Comparison of ENCODE assay signal across 21 cellular contexts in the genomic region with DNA sequence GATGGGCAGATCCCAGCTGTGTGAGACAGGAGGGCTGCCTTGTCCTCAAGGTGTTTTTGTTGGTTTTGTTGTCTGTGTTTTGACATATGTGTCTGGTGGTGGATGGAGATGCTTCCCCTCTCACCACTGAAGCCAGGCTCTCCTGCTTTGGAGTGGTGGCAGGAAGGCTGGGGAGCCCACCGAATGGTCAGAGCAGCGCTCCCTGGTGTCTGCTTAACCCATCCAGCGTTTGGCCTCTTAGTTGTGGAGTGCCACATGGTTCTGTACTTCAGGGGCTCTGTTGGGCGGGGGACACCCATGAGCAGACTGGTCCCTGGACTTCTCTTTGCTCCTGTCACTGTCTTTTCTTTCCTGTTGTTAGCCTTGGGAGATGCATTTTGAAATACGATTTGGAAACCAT.
"Had no signal": no experiment of that assay in that cellular context is flagged by ENCODE, and none has a peak within 500 bp of the region (broad histone marks: within the 10 kb centered on the region; RNA-seq: fewer than 3 reads in every experiment).

No MANE protein-coding gene starts in this region.

- H3K27ac ChIP-seq: colonic mucosa, foreskin keratinocyte, hepatocyte, sigmoid colon, suprapubic skin, thyroid gland had no signal

- H3K27ac Mint-ChIP-seq: naive thymus-derived CD8-positive, alpha-beta T cell; type B pancreatic cell had no signal

- DNase-seq: colonic mucosa; dermis blood vessel endothelial cell; erythroblast; foreskin keratinocyte; kidney glomerular epithelial cell; mammary epithelial cell; naive thymus-derived CD8-positive, alpha-beta T cell; posterior cingulate gyrus; sigmoid colon; small intestine; stimulated activated CD4-positive, alpha-beta T cell treated with anti-CD3 and anti-CD28 coated beads, Interleukin-12 subunit alpha, Interleukin-12 subunit beta, amount 100 ng/mL, for 4 hours; stimulated activated naive CD8-positive, alpha-beta T cell treated with anti-CD3 and anti-CD28 coated beads, Interleukin-15, Interleukin-2, amounts not matched to agents 100 U/mL and 50 U/mL, for 24 hours; thyroid gland had no signal

- H2AFZ ChIP-seq: hepatocyte had no signal

- FAIRE-seq: endothelial cell of umbilical vein, islet of Langerhans, small intestine, urothelium cell line had no signal

- H3K4me3 ChIP-seq: colonic mucosa, hepatocyte, right atrium auricular region, sigmoid colon, suprapubic skin, thyroid gland had no signal

- H3K79me2 ChIP-seq: hepatocyte had no signal

- H3K27me3 Mint-ChIP-seq: naive thymus-derived CD8-positive, alpha-beta T cell; type B pancreatic cell had no signal

- H3K9me3 ChIP-seq: colonic mucosa, right atrium auricular region, sigmoid colon, suprapubic skin, thyroid gland had no signal

- H3K4me2 ChIP-seq: hepatocyte had no signal

- H3K36me3 ChIP-seq: colonic mucosa had no signal

- H3K4me1 Mint-ChIP-seq: neural crest cell had no signal

- H3K4me3 Mint-ChIP-seq: naive thymus-derived CD8-positive, alpha-beta T cell; neural crest cell; type B pancreatic cell had no signal

- H3K27me3 ChIP-seq: colonic mucosa, foreskin keratinocyte, hepatocyte, right atrium auricular region, sigmoid colon, suprapubic skin, thyroid gland had no signal

- ATAC-seq: foreskin keratinocyte; naive thymus-derived CD8-positive, alpha-beta T cell; stimulated activated naive CD8-positive, alpha-beta T cell treated with anti-CD3 and anti-CD28 coated beads, Interleukin-15, Interleukin-2, amounts not matched to agents 100 U/mL and 50 U/mL, for 24 hours had no signal

- H3K9me3 Mint-ChIP-seq: naive thymus-derived CD8-positive, alpha-beta T cell; neural crest cell; type B pancreatic cell had no signal

- H3K4me1 ChIP-seq: colonic mucosa, foreskin keratinocyte, right atrium auricular region, sigmoid colon, suprapubic skin had no signal
